In the genomic region with DNA sequence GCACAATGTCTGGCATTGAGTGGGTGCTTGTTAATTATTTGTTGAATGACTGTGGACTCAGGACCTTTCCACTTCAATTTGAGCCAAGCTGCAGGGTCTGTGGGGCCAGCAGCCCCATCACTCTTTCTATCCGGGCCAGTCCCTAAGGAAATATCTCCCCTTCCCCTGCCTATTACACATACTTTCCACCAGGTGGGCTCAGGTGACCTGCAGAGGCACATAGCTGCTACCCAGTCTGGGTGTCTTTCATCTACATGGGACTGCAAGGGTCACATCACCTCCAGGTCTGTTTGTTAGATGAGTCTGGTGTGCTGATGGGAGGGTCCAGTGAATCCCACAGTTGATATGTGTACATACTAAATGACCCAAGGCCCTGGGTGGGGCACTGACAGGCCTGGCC, we compare ENCODE assay signal across 1 cellular context.
TF ChIP-seq lines count a peak whose summit lies in the region.

No MANE protein-coding gene starts in this region.

TF ChIP-seq in GM23338, 12 proteins besides CTCF, POLR2A, EP300 and RAD21:
- TF ChIP-seq, protein P1, sequence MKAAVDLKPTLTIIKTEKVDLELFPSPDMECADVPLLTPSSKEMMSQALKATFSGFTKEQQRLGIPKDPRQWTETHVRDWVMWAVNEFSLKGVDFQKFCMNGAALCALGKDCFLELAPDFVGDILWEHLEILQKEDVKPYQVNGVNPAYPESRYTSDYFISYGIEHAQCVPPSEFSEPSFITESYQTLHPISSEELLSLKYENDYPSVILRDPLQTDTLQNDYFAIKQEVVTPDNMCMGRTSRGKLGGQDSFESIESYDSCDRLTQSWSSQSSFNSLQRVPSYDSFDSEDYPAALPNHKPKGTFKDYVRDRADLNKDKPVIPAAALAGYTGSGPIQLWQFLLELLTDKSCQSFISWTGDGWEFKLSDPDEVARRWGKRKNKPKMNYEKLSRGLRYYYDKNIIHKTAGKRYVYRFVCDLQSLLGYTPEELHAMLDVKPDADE (IDR thresholded peaks at IDR 0.05) = no peak
- TF ChIP-seq EZH2phosphoT487 (IDR thresholded peaks at IDR 0.05; ENCODE audit: unreplicated experiment) (no peak), NANOG (IDR thresholded peaks at IDR 0.05; ENCODE audit: borderline replicate concordance) (no peak)
